ENCODE assay signal across 24 cellular contexts in the genomic region with DNA sequence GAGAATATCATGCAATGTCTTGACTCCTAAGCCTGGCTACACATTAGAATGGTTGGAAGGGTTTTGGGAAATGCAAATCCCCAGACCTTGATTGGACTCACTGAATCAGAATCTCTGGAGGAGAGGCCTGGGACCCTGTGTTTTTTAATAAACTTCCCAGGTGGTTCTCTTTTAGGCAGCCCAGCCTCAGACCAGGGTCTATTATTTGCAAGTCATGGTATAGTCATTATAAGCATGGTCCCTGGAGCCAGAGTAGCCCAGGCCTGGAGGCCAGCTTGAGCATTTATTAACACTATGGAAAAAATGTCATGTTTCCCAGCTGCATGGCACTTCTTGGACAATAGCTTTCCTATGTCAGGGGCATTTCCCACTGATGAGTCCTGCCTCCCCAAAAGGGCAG.
DNase-seq lines count a peak whose midpoint lies in the region; ATAC-seq, FAIRE-seq and TF ChIP-seq lines count a peak whose summit lies in the region.
"Had no signal": no experiment of that assay in that cellular context is flagged by ENCODE, and none has a peak within 500 bp of the region (broad histone marks: within the 10 kb centered on the region; RNA-seq: fewer than 3 reads in every experiment).

No MANE protein-coding gene starts in this region.

- H3K4me1 ChIP-seq in HepG2 (ENCODE audit: insufficient read depth, low read length) (no peaks in the 10 kb centered on the region), right lobe of liver (no peaks in the 10 kb centered on the region), K562 (replicated peaks in 1 of 2; ENCODE audit: control insufficient read depth in 2 of 2, insufficient read depth in 2 of 2, low read length in 2 of 2) (no peaks in the 10 kb centered on the region)
- H3K4me1 ChIP-seq: BE2C, BLaER1 had no signal

- in situ Hi-C loops in HepG2 (cut with HindIII; ENCODE audit: extremely low pct_ligation_motif_present, low pct_unique_long_range_greater_than_20kb) = no loop called here
- in situ Hi-C loops in K562 (cut with MboI) = no loop called here

- no peak for FAIRE-seq in HepG2 (lab: Jason Lieb, UNC)
- no peak for FAIRE-seq in K562 (lab: Jason Lieb, UNC)
- FAIRE-seq: GM12878, GM12892, GM18507 had no signal

- intact Hi-C loops in HepG2 (cut with micrococcal nuclease; ENCODE audit: unreplicated experiment) = no loop called here
- intact Hi-C loops in right lobe of liver (cut with DNase I) = no loop called here
- intact Hi-C loops in K562 (cut with micrococcal nuclease) = no loop called here

- no peaks in the 10 kb centered on the region for H3K36me3 ChIP-seq in HepG2 (replicated peaks in 1 of 2; ENCODE audit: control insufficient read depth in 1 of 2, insufficient read depth in 2 of 2, low read length in 2 of 2)
- H3K36me3 ChIP-seq in right lobe of liver = no peaks in the 10 kb centered on the region
- H3K36me3 ChIP-seq in K562 (ENCODE audit: control insufficient read depth, insufficient read depth, low read length) = peaks cover 33% of the 10 kb centered on the region; the same call in 1 of the 3 replicates
- H3K36me3 ChIP-seq: BE2C, BLaER1 had no signal

- H3K9ac ChIP-seq in HepG2 (ENCODE audit: insufficient read depth, low read depth, low read length) = no peak overlapping the region
- H3K9ac ChIP-seq in K562 (ENCODE audit: insufficient read depth in 1 of 2, low read depth in 2 of 2, low read length in 2 of 2) = no peak overlapping the region
- H3K9ac ChIP-seq: BLaER1 had no signal

- no TSS peak for BruUV-seq in HepG2 (replicated peaks; lab: Mats Ljungman, UMichigan)
- no TSS peak for BruUV-seq in K562 (replicated peaks; lab: Mats Ljungman, UMichigan)

- H3K4me3 ChIP-seq in HepG2 (replicated peaks in 1 of 3; ENCODE audit: insufficient read depth in 1 of 3, low read depth in 2 of 3, low read length in 3 of 3) (no peak overlapping the region), right lobe of liver (no peak overlapping the region), K562 (no peak overlapping the region)
- H3K4me3 ChIP-seq: BLaER1, GM12878 had no signal

- TF ChIP-seq POLR2A in HepG2 (IDR thresholded peaks at IDR 0.05; ENCODE audit: insufficient read depth in 1 of 2, low read depth in 2 of 2, low read length in 2 of 2) (no peak), right lobe of liver (IDR thresholded peaks at IDR 0.05) (no peak), K562 (conservative IDR thresholded peaks at IDR 0.05) (no peak)

- DNase-seq in HepG2 (ENCODE audit: low spot score) (no peak), right lobe of liver (no peak), K562 (ENCODE audit: extremely low read depth in 1 of 4, low spot score in 3 of 4) (no peak)
- DNase-seq: ACHN; BE2C; C1 segment of cervical spinal cord; CD4-positive, alpha-beta memory T cell; CD4-positive, CD25-positive, alpha-beta regulatory T cell; CD8-positive, alpha-beta memory T cell; COR-L47; DMS 273 treated with DMSO at 0.1 percent for 48 hours; DMS153; DMS53; DMS79; DND-41; EL; GDM1 had no signal

- H3K9me3 ChIP-seq in HepG2 (ENCODE audit: low read length) (no peaks in the 10 kb centered on the region), right lobe of liver (no peaks in the 10 kb centered on the region), K562 (replicated peaks; ENCODE audit: control insufficient read depth, insufficient read depth, low read depth, low read length) (no peaks in the 10 kb centered on the region)
- H3K9me3 ChIP-seq: BE2C, BLaER1 had no signal

- H4K20me1 ChIP-seq in HepG2 (ENCODE audit: insufficient read depth, low read length) = no peaks in the 10 kb centered on the region
- no peaks in the 10 kb centered on the region for H4K20me1 ChIP-seq in K562 (replicated peaks; ENCODE audit: control insufficient read depth, insufficient read depth, low read length)
- H4K20me1 ChIP-seq: BLaER1 had no signal

- no peak overlapping the region for H3K27ac ChIP-seq in HepG2 (ENCODE audit: extremely low read length, insufficient read depth, low read length)
- no peak overlapping the region for H3K27ac ChIP-seq in right lobe of liver
- H3K27ac ChIP-seq in K562 (ENCODE audit: extremely low read depth, low read depth, low read length) = no peak overlapping the region
- H3K27ac ChIP-seq: 22Rv1, BLaER1 had no signal

- no peak for TF ChIP-seq CTCF in HepG2 (CRISPR knock-in tag; IDR thresholded peaks at IDR 0.05)
- no peak for TF ChIP-seq CTCF in right lobe of liver (IDR thresholded peaks at IDR 0.05)
- TF ChIP-seq CTCF in K562 (IDR thresholded peaks at IDR 0.05 in 2 of 3, conservative IDR thresholded peaks at IDR 0.05 in 1 of 3; ENCODE audit: insufficient read depth in 2 of 3, low read depth in 1 of 3, low read length in 3 of 3) = no peak

- H3K27me3 ChIP-seq in HepG2 (ENCODE audit: control insufficient read depth in 1 of 2, insufficient read depth in 2 of 2, low read length in 2 of 2) = peaks cover 0 to 14% of the 10 kb centered on the region in 2 experiments; a peak in 2 of 5 replicates
- no peaks in the 10 kb centered on the region for H3K27me3 ChIP-seq in right lobe of liver
- H3K27me3 ChIP-seq in K562 (ENCODE audit: control insufficient read depth in 2 of 2, insufficient read depth in 2 of 2, low read length in 2 of 2) = no peaks in the 10 kb centered on the region; a peak in 1 of 5 replicates
- H3K27me3 ChIP-seq: BE2C, BLaER1 had no signal

- ATAC-seq in HepG2 (no peak), right lobe of liver (no peak), K562 (no peak), GM21717 (IDR thresholded peaks at IDR 0.05; ENCODE audit: unreplicated experiment) (no peak), HG03095 (IDR thresholded peaks at IDR 0.05; ENCODE audit: unreplicated experiment) (no peak)
- ATAC-seq: GM12878 had no signal

- POLR2A ChIA-PET in HepG2 (lab: Yijun Ruan, JAX) = interaction anchor here (0.5 kb wide), 1 partner anchor 15 kb away, joined by 3 read pairs; no protein-coding TSS in a partner anchor
- POLR2A ChIA-PET in K562 (lab: Yijun Ruan, JAX) = no interaction called here

- TF ChIP-seq EP300 in HepG2 (IDR thresholded peaks at IDR 0.05; ENCODE audit: low read depth in 2 of 2, low read length in 2 of 2) = no peak
- no peak for TF ChIP-seq EP300 in HepG2 (CRISPR knock-in tag; IDR thresholded peaks at IDR 0.05; ENCODE audit: borderline replicate concordance)
- TF ChIP-seq EP300 in K562 (IDR thresholded peaks at IDR 0.05; ENCODE audit: low read length) = no peak

- H3K9me1 ChIP-seq in K562 (ENCODE audit: control insufficient read depth, insufficient read depth, low read length) = no peaks in the 10 kb centered on the region

- TF ChIP-seq RAD21 in HepG2 (CRISPR knock-in tag; IDR thresholded peaks at IDR 0.05) = no peak
- TF ChIP-seq RAD21 in K562 (CRISPR knock-in tag; conservative IDR thresholded peaks at IDR 0.05 in 1 of 2, IDR thresholded peaks at IDR 0.05 in 1 of 2) = no peak

- CTCF ChIA-PET in HepG2 (lab: Yijun Ruan, JAX; ENCODE audit: low intra/inter-chr PET ratio, low total read pairs) (no interaction called here), K562 (lab: Yijun Ruan, JAX; ENCODE audit: low intra/inter-chr PET ratio) (no interaction called here)

- H3K4me2 ChIP-seq in HepG2 (ENCODE audit: low read depth, low read length) = no peak overlapping the region
- no peak overlapping the region for H3K4me2 ChIP-seq in K562 (ENCODE audit: insufficient read depth, low read length)
- H3K4me2 ChIP-seq: BLaER1 had no signal

- H2AFZ ChIP-seq in HepG2 (ENCODE audit: low read length) = no peak overlapping the region
- no peak overlapping the region for H2AFZ ChIP-seq in K562 (ENCODE audit: low read depth, low read length)

- no peaks in the 10 kb centered on the region for H3K79me2 ChIP-seq in HepG2 (ENCODE audit: insufficient read depth, low read length)
- H3K79me2 ChIP-seq in K562 (ENCODE audit: control insufficient read depth, insufficient read depth, low read length) = peaks cover 16% of the 10 kb centered on the region; the same call in 2 of the 3 replicates

TF ChIP-seq in HepG2, 621 proteins besides CTCF, POLR2A, EP300 and RAD21:
- TF ChIP-seq JARID2 (CRISPR knock-in tag; IDR thresholded peaks at IDR 0.05; ENCODE audit: insufficient replicate concordance) = no peak
- peak; percentile 85 for TF ChIP-seq NFE2L2 (IDR thresholded peaks at IDR 0.05; ENCODE audit: low read length)
- no peak for TF ChIP-seq CREB3 (CRISPR knock-in tag; IDR thresholded peaks at IDR 0.05)
TF ChIP-seq in HepG2: peak in this region for 1.

TF ChIP-seq in K562, 482 proteins besides CTCF, POLR2A, EP300 and RAD21:
- peak; percentile 28; the same call in 1 of the 2 replicates for TF ChIP-seq MAFG (tag; conservative IDR thresholded peaks at IDR 0.05)
- TF ChIP-seq CBX5 (IDR thresholded peaks at IDR 0.05; ENCODE audit: borderline replicate concordance, low read depth) = no peak
TF ChIP-seq in K562: peak in this region for 1.

Comparison
In these comparisons a context has a peak if more than half of its experiments do, and no peak if none do; other contexts are left out.
1. Of the 241 proteins assayed by ChIP-seq in both HepG2 and K562: peak only in HepG2: none; only in K562: MAFG; in both: none; in neither: 240.